1 cellular context compared by ENCODE assay signal in the genomic region with DNA sequence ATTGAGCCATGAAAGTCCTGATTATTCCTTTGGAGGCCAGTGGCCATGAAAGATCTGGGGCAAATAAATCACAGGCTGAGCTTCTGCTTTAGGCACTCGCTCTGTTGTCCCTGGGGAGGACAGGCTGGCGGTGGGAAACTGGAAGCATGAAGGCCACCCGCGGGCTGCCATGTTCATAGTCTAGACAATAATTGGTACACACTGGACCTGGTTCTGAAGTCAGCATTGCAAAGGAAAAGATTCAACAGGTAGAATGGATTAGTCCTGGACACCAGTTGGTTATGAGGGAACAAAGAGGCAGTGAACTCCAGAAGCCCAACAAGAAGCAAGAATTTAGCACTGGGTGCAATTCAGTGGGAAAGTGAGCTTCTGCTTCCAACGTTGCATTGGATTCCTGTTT.
TF ChIP-seq lines count a peak whose summit lies in the region.

No MANE protein-coding gene starts in this region.

TF ChIP-seq in A549, 52 proteins besides CTCF, POLR2A, EP300 and RAD21 (continued from another document):
- TF ChIP-seq BCL3 (IDR thresholded peaks at IDR 0.05), result no peak
- TF ChIP-seq CHD2 (IDR thresholded peaks at IDR 0.05; ENCODE audit: low read length, partially characterized antibody), result no peak
- no peak for TF ChIP-seq HOXB13 (CRISPR knock-in tag; IDR thresholded peaks at IDR 0.05; ENCODE audit: low read depth)
- no peak for TF ChIP-seq JUN (IDR thresholded peaks at IDR 0.05)
- TF ChIP-seq HMGXB4 (CRISPR knock-in tag; IDR thresholded peaks at IDR 0.05; ENCODE audit: borderline replicate concordance), result no peak
- no peak for TF ChIP-seq NFE2L2 (conservative IDR thresholded peaks at IDR 0.05; ENCODE audit: low read length)
- TF ChIP-seq CHD4 (IDR thresholded peaks at IDR 0.05; ENCODE audit: borderline replicate concordance), result no peak
- no peak for TF ChIP-seq RNF2 (IDR thresholded peaks at IDR 0.05; ENCODE audit: borderline replicate concordance, low read depth)
- no peak for TF ChIP-seq POLR2AphosphoS2 (conservative IDR thresholded peaks at IDR 0.05; ENCODE audit: low read length)
- no peak for TF ChIP-seq HOXB5 (CRISPR knock-in tag; IDR thresholded peaks at IDR 0.05)
- no peak for TF ChIP-seq CBX2 (IDR thresholded peaks at IDR 0.05; ENCODE audit: borderline replicate concordance, low read depth)
- TF ChIP-seq TFCP2L1 (CRISPR knock-in tag; IDR thresholded peaks at IDR 0.05), result no peak
- TF ChIP-seq SMC3 (IDR thresholded peaks at IDR 0.05), result no peak
- no peak for TF ChIP-seq ESRRA (IDR thresholded peaks at IDR 0.05; ENCODE audit: borderline replicate concordance, low read length)
TF ChIP-seq in A549: peak in this region for 0.
